ENCODE assay signal across 16 cellular contexts in the genomic region with DNA sequence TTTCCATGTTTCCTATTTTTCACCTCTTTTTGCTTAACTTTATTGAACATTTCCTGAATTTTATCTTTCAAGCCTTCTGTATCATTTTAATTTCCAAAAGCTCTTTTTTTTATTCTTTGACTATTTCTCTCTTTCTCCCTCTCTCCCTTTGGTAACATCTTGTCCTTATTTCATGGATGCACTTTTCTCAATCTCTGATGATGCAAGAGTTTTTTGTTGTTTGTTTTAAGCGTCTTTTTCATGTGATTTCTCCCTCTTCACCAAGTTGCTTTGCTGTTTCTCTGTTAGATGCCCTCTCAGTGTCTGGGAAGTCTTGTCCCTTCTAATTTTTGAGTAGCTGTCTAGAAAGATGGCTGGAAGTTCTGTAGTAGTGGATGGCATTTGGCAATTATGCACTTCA.
"Had no signal": no experiment of that assay in that cellular context is flagged by ENCODE, and none has a peak within 500 bp of the region (broad histone marks: within the 10 kb centered on the region; RNA-seq: fewer than 3 reads in every experiment).

No MANE protein-coding gene starts in this region.

- DNase-seq: activated B cell treated with CpG ODN at 0.5 μM for 24 hours; activated CD4-positive, alpha-beta T cell treated with anti-CD3 and anti-CD28 coated beads for 48 hours; activated CD8-positive, alpha-beta T cell treated with anti-CD3 and anti-CD28 coated beads for 36 hours; activated effector memory CD4-positive, alpha-beta T cell treated with anti-CD3 and anti-CD28 coated beads, Interleukin-2, amount 50 U/mL, for 16 hours; activated T-cell treated with anti-CD3 and anti-CD28 coated beads, Interleukin-2, amount 50 U/mL, for 48 hours; amniotic stem cell; cerebellar nuclear complex; dorsolateral prefrontal cortex; erythroblast; glutamatergic neuron; kidney glomerular epithelial cell; mesenchymal stem cell; naive thymus-derived CD8-positive, alpha-beta T cell; posterior cingulate gyrus had no signal

- H3K4me3 ChIP-seq: dorsolateral prefrontal cortex, SJSA1, tibial nerve had no signal

- H3K27ac ChIP-seq: dorsolateral prefrontal cortex, SJSA1 had no signal

- H3K9me3 ChIP-seq: SJSA1, tibial nerve had no signal

- H3K27me3 ChIP-seq: dorsolateral prefrontal cortex, SJSA1, tibial nerve had no signal

- ATAC-seq: activated CD8-positive, alpha-beta T cell treated with anti-CD3 and anti-CD28 coated beads for 36 hours; naive thymus-derived CD8-positive, alpha-beta T cell had no signal
